7 cellular contexts compared by ENCODE assay signal in genomic region chr9:87725356-87725899, GRCh38. TPM values are rescaled to one million over a fixed set of nuclear protein-coding genes. Genes with fewer than 3 reads are reported as not detected.
DNase-seq lines count a peak whose midpoint lies in the region; ATAC-seq and TF ChIP-seq lines count a peak whose summit lies in the region.

No MANE protein-coding gene starts in this region.

- DNase-seq in LNCaP clone FGC (ENCODE audit: low read depth) (no peak), brain microvascular endothelial cell (peak; percentile 20), immature natural killer cell (no peak), KBM-7 (no peak), NCI-H1105 treated with DMSO at 0.1 percent for 48 hours (lab: John Stamatoyannopoulos, UW) (no peak)
- DNase-seq in stimulated activated effector memory CD8-positive, alpha-beta T cell treated with anti-CD3 and anti-CD28 coated beads, Interleukin-12 subunit alpha, Interleukin-12 subunit beta, amount 100 ng/mL, for 72 hours (ENCODE audit: low spot score in 2 of 2): no peak

- peaks cover 17% of the 10 kb centered on the region for H3K36me3 ChIP-seq in brain microvascular endothelial cell (replicated peaks)

- no peaks in the 10 kb centered on the region for H3K9me3 Mint-ChIP-seq in immature natural killer cell
- H3K9me3 Mint-ChIP-seq in stimulated activated effector memory CD8-positive, alpha-beta T cell treated with anti-CD3 and anti-CD28 coated beads, Interleukin-12 subunit alpha, Interleukin-12 subunit beta, amount 100 ng/mL, for 72 hours: no peaks in the 10 kb centered on the region

- in situ Hi-C loops in brain microvascular endothelial cell (cut with HindIII; ENCODE audit: low pct_ligation_motif_present, low sequenced_read_pairs) (no loop called here), KBM-7 (cut with MboI; ENCODE audit: low pct_unique_long_range_greater_than_20kb, low sequenced_read_pairs) (no loop called here)

- TF ChIP-seq CTCF in LNCaP clone FGC (IDR thresholded peaks at IDR 0.05; ENCODE audit: control insufficient read depth, extremely low read depth, insufficient read depth): no peak
- no peak for TF ChIP-seq CTCF in brain microvascular endothelial cell (IDR thresholded peaks at IDR 0.05; ENCODE audit: low read depth, low read length, missing control alignments)

- peaks cover 5 to 18% (median 8%) of the 10 kb centered on the region in 3 donors for H3K27me3 Mint-ChIP-seq in immature natural killer cell (ENCODE audit: low read depth in 3 of 3)

- H3K27ac Mint-ChIP-seq in immature natural killer cell: no peak overlapping the region
- H3K27ac Mint-ChIP-seq in stimulated activated effector memory CD8-positive, alpha-beta T cell treated with anti-CD3 and anti-CD28 coated beads, Interleukin-12 subunit alpha, Interleukin-12 subunit beta, amount 100 ng/mL, for 72 hours: no peak overlapping the region

- no peak for ATAC-seq in stimulated activated effector memory CD8-positive, alpha-beta T cell treated with anti-CD3 and anti-CD28 coated beads, Interleukin-12 subunit alpha, Interleukin-12 subunit beta, amount 100 ng/mL, for 72 hours
- no peak for ATAC-seq in HG03159 (IDR thresholded peaks at IDR 0.05; ENCODE audit: unreplicated experiment)

- H3K27me3 ChIP-seq in brain microvascular endothelial cell (replicated peaks): no peaks in the 10 kb centered on the region

- peak overlapping the region; percentile 64 for H3K4me3 ChIP-seq in LNCaP clone FGC (ENCODE audit: low read depth, low read length)
- peak overlapping the region; percentile 88 for H3K4me3 ChIP-seq in brain microvascular endothelial cell (ENCODE audit: low read depth, low read length)

- H3K27ac ChIP-seq in brain microvascular endothelial cell: peak overlapping the region; percentile 79

- H3K4me1 Mint-ChIP-seq in immature natural killer cell: peaks cover 0 to 2% of the 10 kb centered on the region in 2 donors
- H3K4me1 Mint-ChIP-seq in stimulated activated effector memory CD8-positive, alpha-beta T cell treated with anti-CD3 and anti-CD28 coated beads, Interleukin-12 subunit alpha, Interleukin-12 subunit beta, amount 100 ng/mL, for 72 hours: no peaks in the 10 kb centered on the region

- H3K4me3 Mint-ChIP-seq in immature natural killer cell: peak overlapping the region in 4 of 5 donors; percentile 35 to 77 (median 65)
- H3K4me3 Mint-ChIP-seq in stimulated activated effector memory CD8-positive, alpha-beta T cell treated with anti-CD3 and anti-CD28 coated beads, Interleukin-12 subunit alpha, Interleukin-12 subunit beta, amount 100 ng/mL, for 72 hours: peak overlapping the region; percentile 59

- no peaks in the 10 kb centered on the region for H3K36me3 Mint-ChIP-seq in immature natural killer cell
- H3K36me3 Mint-ChIP-seq in stimulated activated effector memory CD8-positive, alpha-beta T cell treated with anti-CD3 and anti-CD28 coated beads, Interleukin-12 subunit alpha, Interleukin-12 subunit beta, amount 100 ng/mL, for 72 hours: no peaks in the 10 kb centered on the region

RNA-seq across cellular contexts. Expression of gene CTSL, which starts 0.5 kb away (rescaled TPM):
- polyA plus RNA-seq in immature natural killer cell: under 1 TPM in 1 of 3 donors, not detected in 2; 0.49 TPM
